In genomic region chr5:119347574-119347973, GRCh38 we compare ENCODE assay signal across 12 cellular contexts. TPM values are rescaled to one million over a fixed set of nuclear protein-coding genes. Genes with fewer than 3 reads are reported as not detected.
DNase-seq lines count a peak whose midpoint lies in the region; ATAC-seq, FAIRE-seq and TF ChIP-seq lines count a peak whose summit lies in the region.
"Had no signal": no experiment of that assay in that cellular context is flagged by ENCODE, and none has a peak within 500 bp of the region (broad histone marks: within the 10 kb centered on the region; RNA-seq: fewer than 3 reads in every experiment).

No MANE protein-coding gene starts in this region.

- no peaks in the 10 kb centered on the region for H3K36me3 ChIP-seq in mesenchymal stem cell (ENCODE audit: control insufficient read depth in 1 of 2, insufficient read depth in 2 of 2, low read depth in 1 of 2, low read length in 2 of 2)
- H3K36me3 ChIP-seq: upper lobe of left lung had no signal

- H3K27ac Mint-ChIP-seq in T-helper 17 cell: peak overlapping the region; percentile 88
- no peak overlapping the region; a peak in 1 of 7 replicates for H3K27ac Mint-ChIP-seq in H9

- no peaks in the 10 kb centered on the region for H3K27me3 Mint-ChIP-seq in T-helper 17 cell
- H3K27me3 Mint-ChIP-seq in H9 (ENCODE audit: low read depth): no peaks in the 10 kb centered on the region

- no peak overlapping the region for H3K4me3 ChIP-seq in mesenchymal stem cell (ENCODE audit: insufficient read depth in 1 of 2, low read depth in 1 of 2, low read length in 2 of 2)
- H3K4me3 ChIP-seq: upper lobe of left lung had no signal

- H3K4me2 ChIP-seq in mesenchymal stem cell (ENCODE audit: low read length, poor library complexity, severe bottlenecking) (no peak overlapping the region), H9 (ENCODE audit: insufficient read depth, insufficient read length, low read length) (no peak overlapping the region)

- peak; percentile 11 for DNase-seq in NCI-H2107 treated with DMSO at 0.1 percent for 48 hours (lab: John Stamatoyannopoulos, UW; ENCODE audit: unreplicated experiment)
- DNase-seq in NCI-H2107 (lab: John Stamatoyannopoulos, UW): no peak
- DNase-seq in GM18507 (ENCODE audit: extremely low spot score, insufficient read length, low read depth): no peak
- DNase-seq in T-helper 17 cell: no peak
- no peak for DNase-seq in mesenchymal stem cell
- no peak for DNase-seq in H9
- DNase-seq in NCI-H526 treated with DMSO at 0.1 percent for 48 hours (lab: John Stamatoyannopoulos, UW): no peak
- DNase-seq: aorta, H7, upper lobe of left lung had no signal

- H3K4me3 Mint-ChIP-seq in T-helper 17 cell (no peak overlapping the region), H9 (no peak overlapping the region)

- FAIRE-seq in GM18507 (lab: Jason Lieb, UNC): peak; percentile 63
- FAIRE-seq: A204.1 had no signal

- H4K91ac ChIP-seq in mesenchymal stem cell (ENCODE audit: low read length): no peak overlapping the region
- H4K91ac ChIP-seq in H9 (ENCODE audit: insufficient read length, low read depth, low read length): no peak overlapping the region

- no peak overlapping the region for H2BK120ac ChIP-seq in mesenchymal stem cell (ENCODE audit: low read depth, low read length)
- no peak overlapping the region for H2BK120ac ChIP-seq in H9 (ENCODE audit: low read depth, low read length, poor library complexity, severe bottlenecking)

- no peak overlapping the region for H2BK12ac ChIP-seq in mesenchymal stem cell (ENCODE audit: low read length in 2 of 2)
- no peak overlapping the region for H2BK12ac ChIP-seq in H9 (ENCODE audit: insufficient read length, low read depth, low read length)

- H3K27ac ChIP-seq in mesenchymal stem cell (ENCODE audit: low read length, poor library complexity, severe bottlenecking) (peak overlapping the region; percentile 82), H9 (ENCODE audit: insufficient read length, low read depth, low read length) (no peak overlapping the region)
- H3K27ac ChIP-seq: upper lobe of left lung had no signal

- H3K4me1 Mint-ChIP-seq in T-helper 17 cell (peaks cover 76% of the 10 kb centered on the region), H9 (peaks cover 43 to 47% of the 10 kb centered on the region in 2 experiments)

- 85% methylated on average over 1 of the region's 1 CpG for WGBS in mesenchymal stem cell
- WGBS in H9 (ENCODE audit: extremely low coverage, insufficient read length, low lambda C conversion rate): no CpG with 5 or more reads among the region's 1 CpG

- H3K79me1 ChIP-seq in mesenchymal stem cell (replicated peaks; ENCODE audit: low read length, poor library complexity, severe bottlenecking) (peaks cover 22% of the 10 kb centered on the region), H9 (ENCODE audit: insufficient read depth, low read depth, low read length, poor library complexity, severe bottlenecking) (peaks cover 2% of the 10 kb centered on the region)

- ATAC-seq in T-helper 17 cell (no peak), HG03565 (IDR thresholded peaks at IDR 0.05; ENCODE audit: unreplicated experiment) (no peak)

- H3K9me3 Mint-ChIP-seq in H9: no peaks in the 10 kb centered on the region

- H3K27me3 ChIP-seq in mesenchymal stem cell (ENCODE audit: control insufficient read depth in 1 of 2, insufficient read depth in 1 of 2, low read length in 2 of 2) (no peaks in the 10 kb centered on the region), H9 (ENCODE audit: insufficient read depth, low read length) (no peaks in the 10 kb centered on the region)
- H3K27me3 ChIP-seq: upper lobe of left lung had no signal

- H3K4ac ChIP-seq in mesenchymal stem cell (ENCODE audit: low read depth in 1 of 2, low read length in 2 of 2) (no peak overlapping the region), H9 (ENCODE audit: low read depth, low read length) (no peak overlapping the region)

- H3K23ac ChIP-seq in mesenchymal stem cell (ENCODE audit: low read length in 2 of 2) (no peak overlapping the region), H9 (ENCODE audit: insufficient read length, low read depth, low read length) (no peak overlapping the region)

- no peaks in the 10 kb centered on the region for H3K79me2 ChIP-seq in H9 (ENCODE audit: insufficient read depth, low read length)

- no peaks in the 10 kb centered on the region for H4K20me1 ChIP-seq in H9 (ENCODE audit: control insufficient read depth, insufficient read depth, insufficient read length)

- no peak overlapping the region for H3K56ac ChIP-seq in H9 (ENCODE audit: insufficient read length, low read depth, low read length)

- no peak for TF ChIP-seq CTCF in H9 (conservative IDR thresholded peaks at IDR 0.05)

- no peak overlapping the region for H2BK15ac ChIP-seq in mesenchymal stem cell (ENCODE audit: low read depth, poor library complexity, severe bottlenecking)
- H2BK15ac ChIP-seq in H9 (ENCODE audit: low read depth, low read length): no peak overlapping the region

- no peak overlapping the region for H2BK20ac ChIP-seq in H9 (ENCODE audit: low read depth, low read length, poor library complexity, severe bottlenecking)

- H2AK5ac ChIP-seq in mesenchymal stem cell (ENCODE audit: low read length, severe bottlenecking): no peak overlapping the region
- no peak overlapping the region for H2AK5ac ChIP-seq in H9 (ENCODE audit: insufficient read length, low read length)

- H3K9me3 ChIP-seq in T-helper 17 cell (ENCODE audit: control insufficient read depth, low read length, poor library complexity, severe bottlenecking) (no peaks in the 10 kb centered on the region), mesenchymal stem cell (ENCODE audit: control insufficient read depth, low read length) (no peaks in the 10 kb centered on the region), H9 (ENCODE audit: control insufficient read depth, low read depth, low read length) (no peaks in the 10 kb centered on the region)
- H3K9me3 ChIP-seq: upper lobe of left lung had no signal

- no peak overlapping the region for H3T11ph ChIP-seq in H9 (ENCODE audit: low read length)

- H4K8ac ChIP-seq in mesenchymal stem cell (ENCODE audit: low read length): no peak overlapping the region
- no peak overlapping the region for H4K8ac ChIP-seq in H9 (replicated peaks; ENCODE audit: insufficient read length, low read depth, low read length)

- peak overlapping the region; percentile 1 for H3K9ac ChIP-seq in mesenchymal stem cell (ENCODE audit: low read length)
- no peak overlapping the region for H3K9ac ChIP-seq in H9 (ENCODE audit: extremely low read depth, insufficient read length, low read length)

- peaks cover 14% of the 10 kb centered on the region for H3K4me1 ChIP-seq in mesenchymal stem cell (ENCODE audit: control insufficient read depth, insufficient read depth, low read depth, low read length)
- H3K4me1 ChIP-seq in H9 (ENCODE audit: insufficient read depth, low read length): peaks cover 7% of the 10 kb centered on the region

- H3K14ac ChIP-seq in mesenchymal stem cell (ENCODE audit: low read length in 2 of 2): no peak overlapping the region
- no peak overlapping the region for H3K14ac ChIP-seq in H9 (ENCODE audit: insufficient read depth, low read length)

- no peak overlapping the region for H4K5ac ChIP-seq in H9 (ENCODE audit: insufficient read length, low read depth, low read length)

- no peaks in the 10 kb centered on the region for H3K23me2 ChIP-seq in H9 (ENCODE audit: insufficient read length, low read depth, low read length, poor library complexity, severe bottlenecking)

- H3K18ac ChIP-seq in mesenchymal stem cell (ENCODE audit: low read depth in 1 of 2, low read length in 2 of 2) (no peak overlapping the region), H9 (ENCODE audit: insufficient read length, low read depth, low read length) (no peak overlapping the region)

- H2AFZ ChIP-seq in mesenchymal stem cell (ENCODE audit: low read depth, low read length) (no peak overlapping the region), H9 (ENCODE audit: low read length) (no peak overlapping the region)

- peak overlapping the region; percentile 89 for H2BK5ac ChIP-seq in mesenchymal stem cell (ENCODE audit: low read depth, low read length, poor library complexity, severe bottlenecking)
- no peak overlapping the region for H2BK5ac ChIP-seq in H9 (ENCODE audit: insufficient read length, low read length)

- H3K36me3 Mint-ChIP-seq in T-helper 17 cell (ENCODE audit: low read depth) (peaks cover 2% of the 10 kb centered on the region), H9 (ENCODE audit: insufficient read depth in 1 of 3, low read depth in 3 of 3) (no peaks in the 10 kb centered on the region)

RNA-seq across cellular contexts. Expression of gene TNFAIP8, which starts 8.2 kb away (rescaled TPM):
- total RNA-seq in T-helper 17 cell: 100 to 1,000 TPM; 130 to 140 TPM
- 14.4 TPM for polyA plus RNA-seq in mesenchymal stem cell (2013, experiment 1 of 2)
- 15.0 TPM for polyA plus RNA-seq in mesenchymal stem cell (2013, experiment 2 of 2)
- 7.3 and 8.1 TPM in 2 replicates for total RNA-seq in H9 (2021)

Comparison
In these comparisons a context has a peak if more than half of its experiments do, and no peak if none do; other contexts are left out.
1. RNA of gene TNFAIP8, which starts 8.2 kb away (total RNA-seq): 130 to 140 TPM in T-helper 17 cell; 7.3 to 8.1 TPM in H9; every median in the first group is over 10 times any median in the second.